14 cellular contexts compared by ENCODE assay signal in the genomic region with DNA sequence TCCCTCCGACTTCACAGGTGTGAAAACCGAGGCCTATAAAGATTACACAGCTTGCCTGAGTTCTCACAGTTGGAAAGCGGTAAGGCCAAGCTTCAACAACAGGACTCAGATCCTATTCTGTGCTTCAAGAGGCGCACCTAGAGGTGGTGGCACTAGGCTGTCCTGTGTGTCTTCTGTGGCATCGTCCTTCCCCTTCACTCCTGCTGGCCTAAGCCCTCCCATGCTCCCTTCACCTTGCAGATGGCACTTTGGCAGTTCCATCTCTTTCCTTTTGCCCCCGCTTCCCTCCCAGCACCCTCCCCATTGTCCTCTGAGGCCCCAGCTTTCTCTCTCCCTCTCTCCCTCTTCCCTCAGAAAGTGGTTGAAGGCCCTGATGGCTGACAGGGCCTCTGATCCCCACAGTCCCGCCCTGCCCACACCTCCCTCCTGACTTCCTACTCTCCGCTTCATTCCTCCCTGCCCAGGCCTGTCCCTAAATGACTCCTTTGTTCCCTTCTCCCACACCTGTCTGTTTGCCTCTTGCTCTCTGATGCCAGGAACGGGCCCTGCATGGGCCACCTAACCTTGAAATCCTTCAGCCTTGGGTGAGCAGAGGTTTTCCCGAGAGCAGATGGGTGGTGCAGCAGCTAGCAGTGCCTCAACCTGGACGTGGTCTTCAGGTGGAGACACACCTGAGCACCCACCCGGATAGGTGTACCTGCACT. TPM values are rescaled to one million over a fixed set of nuclear protein-coding genes. Genes with fewer than 3 reads are reported as not detected.
DNase-seq lines count a peak whose midpoint lies in the region; ATAC-seq lines count a peak whose summit lies in the region.
"Had no signal": no experiment of that assay in that cellular context is flagged by ENCODE, and none has a peak within 500 bp of the region (broad histone marks: within the 10 kb centered on the region; RNA-seq: fewer than 3 reads in every experiment).

No MANE protein-coding gene starts in this region.

- peak overlapping the region; percentile 86 to 96 for H3K27ac ChIP-seq in esophagus (ENCODE audit: low read depth in 2 of 2, low read length in 1 of 2)

- WGBS in esophagus, 2 donors: 41 to 45% methylated on average over 12 of the region's 12 CpGs

- H3K4me1 ChIP-seq in esophagus (ENCODE audit: control insufficient read depth in 2 of 2, insufficient read depth in 2 of 2, low read length in 1 of 2): peaks cover 0 to 22% of the 10 kb centered on the region in 2 donors

- intact Hi-C loops in posterior vena cava (cut with DNase I): no loop called here

- H3K27me3 ChIP-seq in esophagus (ENCODE audit: control insufficient read depth in 1 of 2, insufficient read depth in 2 of 2, low read length in 2 of 2): no peaks in the 10 kb centered on the region

- peaks cover 0 to 29% of the 10 kb centered on the region in 2 donors for H3K36me3 ChIP-seq in esophagus (ENCODE audit: control insufficient read depth in 2 of 2, insufficient read depth in 2 of 2, low read length in 1 of 2)

- H3K4me3 ChIP-seq in esophagus (ENCODE audit: low read depth in 1 of 2, low read length in 2 of 2): peak overlapping the region; percentile 56 to 93

- ATAC-seq in HG02588 (IDR thresholded peaks at IDR 0.05; ENCODE audit: unreplicated experiment) (no peak), HG02885 (IDR thresholded peaks at IDR 0.05; ENCODE audit: poor library complexity, unreplicated experiment) (no peak)
- ATAC-seq: naive thymus-derived CD8-positive, alpha-beta T cell had no signal

- DNase-seq in NCI-H1105 (lab: John Stamatoyannopoulos, UW) (peak; percentile 94), NCI-H774 (lab: John Stamatoyannopoulos, UW) (peak; percentile 5), posterior vena cava (ENCODE audit: low spot score) (peak; percentile 64), NCI-H1048 (lab: John Stamatoyannopoulos, UW) (no peak), NCI-H2029 (lab: John Stamatoyannopoulos, UW) (no peak)
- DNase-seq: CD4-positive, CD25-positive, alpha-beta regulatory T cell; NCI-H1436 treated with DMSO at 0.1 percent for 48 hours; SIG-M5; stimulated activated naive CD8-positive, alpha-beta T cell treated with anti-CD3 and anti-CD28 coated beads, Interleukin-15, amount 100 ng/mL, for 72 hours; T1000 had no signal

- no peaks in the 10 kb centered on the region for H3K9me3 ChIP-seq in esophagus (ENCODE audit: control insufficient read depth in 2 of 2, insufficient read depth in 1 of 2, low read depth in 1 of 2, low read length in 1 of 2)

RNA-seq across cellular contexts. Expression of gene TRIM29, which starts 5.8 kb away (rescaled TPM):
- polyA plus RNA-seq in esophagus: 1,000 to 10,000 TPM in 1 of 2 donors, 100 to 1,000 TPM in 1; 943 to 1,078 TPM
- 1 to 10 TPM; 8.5 to 8.7 TPM for total RNA-seq in posterior vena cava
- total RNA-seq: CD4-positive, CD25-positive, alpha-beta regulatory T cell; naive thymus-derived CD8-positive, alpha-beta T cell had no signal
- polyA plus RNA-seq: CD4-positive, CD25-positive, alpha-beta regulatory T cell; naive thymus-derived CD8-positive, alpha-beta T cell had no signal

Comparison
In these comparisons a context has a peak if more than half of its experiments do, and no peak if none do; other contexts are left out.
1. DNase-seq: peak in NCI-H1105 (single experiment), NCI-H774 (single experiment) and posterior vena cava (single experiment); none in NCI-H1048 (single experiment) and NCI-H2029 (single experiment).